18 cellular contexts compared by ENCODE assay signal in genomic region chr3:160948273-160948672, GRCh38.
"Had no signal": no experiment of that assay in that cellular context is flagged by ENCODE, and none has a peak within 500 bp of the region (broad histone marks: within the 10 kb centered on the region; RNA-seq: fewer than 3 reads in every experiment).

No MANE protein-coding gene starts in this region.

- H3K4me1 Mint-ChIP-seq: activated B cell treated with CpG ODN at 0.5 μM for 24 hours; endodermal cell; stimulated activated effector memory CD8-positive, alpha-beta T cell treated with anti-CD3 and anti-CD28 coated beads, Interleukin-12 subunit alpha, Interleukin-12 subunit beta, amount 100 ng/mL, for 72 hours had no signal

- H3K9me3 Mint-ChIP-seq: activated B cell treated with CpG ODN at 0.5 μM for 24 hours; activated CD4-positive, alpha-beta memory T cell treated with anti-CD3 and anti-CD28 coated beads for 36 hours; activated naive CD8-positive, alpha-beta T cell treated with anti-CD3 and anti-CD28 coated beads for 36 hours; endodermal cell; neural crest cell; stimulated activated effector memory CD8-positive, alpha-beta T cell treated with anti-CD3 and anti-CD28 coated beads, Interleukin-12 subunit alpha, Interleukin-12 subunit beta, amount 100 ng/mL, for 72 hours; T-helper 2 cell treated with Interferon-gamma antibody and Interleukin-4, amounts not matched to agents 5 μg/mL and 100 μg/mL, for 36 hours; type B pancreatic cell had no signal

- H3K27ac ChIP-seq: dorsolateral prefrontal cortex, stomach had no signal

- H3K36me3 Mint-ChIP-seq: activated CD4-positive, alpha-beta memory T cell treated with anti-CD3 and anti-CD28 coated beads for 36 hours; activated naive CD8-positive, alpha-beta T cell treated with anti-CD3 and anti-CD28 coated beads for 36 hours; stimulated activated effector memory CD8-positive, alpha-beta T cell treated with anti-CD3 and anti-CD28 coated beads, Interleukin-12 subunit alpha, Interleukin-12 subunit beta, amount 100 ng/mL, for 72 hours; type B pancreatic cell had no signal

- H3K4me3 ChIP-seq: smooth muscle cell, stomach had no signal

- H3K27ac Mint-ChIP-seq: activated B cell treated with CpG ODN at 0.5 μM for 24 hours; activated CD4-positive, alpha-beta memory T cell treated with anti-CD3 and anti-CD28 coated beads for 36 hours; activated naive CD8-positive, alpha-beta T cell treated with anti-CD3 and anti-CD28 coated beads for 36 hours; endodermal cell; stimulated activated effector memory CD8-positive, alpha-beta T cell treated with anti-CD3 and anti-CD28 coated beads, Interleukin-12 subunit alpha, Interleukin-12 subunit beta, amount 100 ng/mL, for 72 hours; T-helper 2 cell treated with Interferon-gamma antibody and Interleukin-4, amounts not matched to agents 5 μg/mL and 100 μg/mL, for 36 hours; type B pancreatic cell had no signal

- H3K36me3 ChIP-seq: stomach had no signal

- H3K4me3 Mint-ChIP-seq: activated B cell treated with CpG ODN at 0.5 μM for 24 hours; activated CD4-positive, alpha-beta memory T cell treated with anti-CD3 and anti-CD28 coated beads for 36 hours; activated naive CD8-positive, alpha-beta T cell treated with anti-CD3 and anti-CD28 coated beads for 36 hours; endodermal cell; neural crest cell; stimulated activated effector memory CD8-positive, alpha-beta T cell treated with anti-CD3 and anti-CD28 coated beads, Interleukin-12 subunit alpha, Interleukin-12 subunit beta, amount 100 ng/mL, for 72 hours; T-helper 2 cell treated with Interferon-gamma antibody and Interleukin-4, amounts not matched to agents 5 μg/mL and 100 μg/mL, for 36 hours; type B pancreatic cell had no signal

- DNase-seq: activated B cell treated with CpG ODN at 0.5 μM for 24 hours; activated CD4-positive, alpha-beta memory T cell treated with anti-CD3 and anti-CD28 coated beads for 36 hours; activated CD4-positive, alpha-beta T cell treated with anti-CD3 and anti-CD28 coated beads for 4 hours; activated naive CD4-positive, alpha-beta T cell; activated naive CD8-positive, alpha-beta T cell treated with anti-CD3 and anti-CD28 coated beads for 36 hours; amniotic stem cell; endodermal cell; left colon; right cardiac atrium; stimulated activated CD4-positive, alpha-beta T cell treated with anti-CD3 and anti-CD28 coated beads, Interleukin-4, amount 100 ng/mL, for 24 hours; stomach had no signal

- FAIRE-seq: colon had no signal

- H3K27me3 Mint-ChIP-seq: activated B cell treated with CpG ODN at 0.5 μM for 24 hours; activated CD4-positive, alpha-beta memory T cell treated with anti-CD3 and anti-CD28 coated beads for 36 hours; type B pancreatic cell had no signal

- H3K27me3 ChIP-seq: dorsolateral prefrontal cortex, stomach had no signal

- H3K9me3 ChIP-seq: stomach had no signal

- H3K4me2 ChIP-seq: smooth muscle cell had no signal
